ENCODE assay signal across 8 cellular contexts in genomic region chr22:20015971-20016733, GRCh38. TPM values are rescaled to one million over a fixed set of nuclear protein-coding genes. Genes with fewer than 3 reads are reported as not detected.
DNase-seq lines count a peak whose midpoint lies in the region; ATAC-seq, FAIRE-seq and TF ChIP-seq lines count a peak whose summit lies in the region.

No MANE protein-coding gene starts in this region.

- intact Hi-C loops in CD8-positive, alpha-beta T cell (cut with DNase I, micrococcal nuclease) = loop anchor here (1.0 kb wide), 3 partner anchors 64 to 115 kb away; partner anchors contain the start of genes TRMT2A (in 2 of the 2), DGCR8 (in 1 of the 2) and ZDHHC8 (in 1 of the 2)

- no peaks in the 10 kb centered on the region for H3K27me3 ChIP-seq in CD8-positive, alpha-beta T cell (ENCODE audit: insufficient read depth, low read length)
- no peaks in the 10 kb centered on the region for H3K27me3 ChIP-seq in small intestine (ENCODE audit: control insufficient read depth in 2 of 2, insufficient read depth in 2 of 2, low read length in 2 of 2)

- CTCF ChIA-PET in CD8-positive, alpha-beta T cell (lab: Charles Lee) = interaction anchor here (1.1 to 4.1 kb wide), 5 partner anchors 43 to 458 kb away, joined by 3 to 28 read pairs (median 4); no protein-coding TSS in a partner anchor

- H3K36me3 ChIP-seq in CD8-positive, alpha-beta T cell (ENCODE audit: insufficient read depth, low read length) = no peaks in the 10 kb centered on the region
- H3K36me3 ChIP-seq in small intestine (ENCODE audit: control insufficient read depth in 2 of 2, insufficient read depth in 2 of 2, low read length in 2 of 2) = no peaks in the 10 kb centered on the region

- no peak overlapping the region for H3K27ac Mint-ChIP-seq in CD8-positive, alpha-beta T cell
- H3K27ac Mint-ChIP-seq in IgD-negative memory B cell = peak overlapping the region in 1 of 3 donors; percentile 75
- no peak overlapping the region for H3K27ac Mint-ChIP-seq in activated T-cell treated with anti-CD3 and anti-CD28 coated beads, Interleukin-2, amount 50 U/mL, for 72 hours

- peak in 2 of 7 experiments; percentile 27 to 30 for DNase-seq in CD8-positive, alpha-beta T cell
- DNase-seq in activated T-cell treated with anti-CD3 and anti-CD28 coated beads, Interleukin-2, amount 50 U/mL, for 72 hours = peak; percentile 48 to 55
- DNase-seq in small intestine = no peak
- no peak for DNase-seq in NCI-H2196 (lab: John Stamatoyannopoulos, UW; ENCODE audit: unreplicated experiment)
- no peak for DNase-seq in NCI-H2081 (lab: John Stamatoyannopoulos, UW)

- H3K9me3 Mint-ChIP-seq in CD8-positive, alpha-beta T cell = no peaks in the 10 kb centered on the region
- no peaks in the 10 kb centered on the region for H3K9me3 Mint-ChIP-seq in IgD-negative memory B cell
- no peaks in the 10 kb centered on the region for H3K9me3 Mint-ChIP-seq in activated T-cell treated with anti-CD3 and anti-CD28 coated beads, Interleukin-2, amount 50 U/mL, for 72 hours

- peaks cover 22% of the 10 kb centered on the region for H3K4me1 Mint-ChIP-seq in CD8-positive, alpha-beta T cell (ENCODE audit: low read depth)
- peaks cover 0 to 7% (median 7%) of the 10 kb centered on the region in 3 donors for H3K4me1 Mint-ChIP-seq in IgD-negative memory B cell
- H3K4me1 Mint-ChIP-seq in activated T-cell treated with anti-CD3 and anti-CD28 coated beads, Interleukin-2, amount 50 U/mL, for 72 hours (ENCODE audit: low read depth) = peaks cover 15% of the 10 kb centered on the region

- POLR2A ChIA-PET in CD8-positive, alpha-beta T cell (lab: Charles Lee) = interaction anchor here (1.2 kb wide), 1 partner anchor 101 kb away, joined by 4 read pairs; the partner anchor contains the start of gene TRMT2A

- no peak for TF ChIP-seq CTCF in CD8-positive, alpha-beta T cell (IDR thresholded peaks at IDR 0.05)

- peak overlapping the region; percentile 79 for H3K4me3 ChIP-seq in CD8-positive, alpha-beta T cell (ENCODE audit: low read depth, low read length)
- H3K4me3 ChIP-seq in iPS-11a (ENCODE audit: low read depth, low read length) (peak overlapping the region; percentile 58), small intestine (ENCODE audit: low read depth in 1 of 2, low read length in 2 of 2) (peak overlapping the region; percentile 68 to 71)

- H3K4me3 Mint-ChIP-seq in CD8-positive, alpha-beta T cell = no peak overlapping the region
- peak overlapping the region in 3 of 4 donors; percentile 57 to 91 (median 67) for H3K4me3 Mint-ChIP-seq in IgD-negative memory B cell
- peak overlapping the region; percentile 32 to 39 for H3K4me3 Mint-ChIP-seq in activated T-cell treated with anti-CD3 and anti-CD28 coated beads, Interleukin-2, amount 50 U/mL, for 72 hours

- no peaks in the 10 kb centered on the region for H3K27me3 Mint-ChIP-seq in CD8-positive, alpha-beta T cell (ENCODE audit: low read depth)
- no peaks in the 10 kb centered on the region for H3K27me3 Mint-ChIP-seq in IgD-negative memory B cell
- peaks cover 25% of the 10 kb centered on the region for H3K27me3 Mint-ChIP-seq in activated T-cell treated with anti-CD3 and anti-CD28 coated beads, Interleukin-2, amount 50 U/mL, for 72 hours (ENCODE audit: low read depth)

- no peak overlapping the region for H3K27ac ChIP-seq in CD8-positive, alpha-beta T cell (ENCODE audit: low read depth, low read length)
- no peak overlapping the region for H3K27ac ChIP-seq in small intestine (ENCODE audit: low read depth in 1 of 2, low read length in 1 of 2)

- H3K4me1 ChIP-seq in CD8-positive, alpha-beta T cell (ENCODE audit: insufficient read depth, low read length) = peaks cover 15% of the 10 kb centered on the region
- H3K4me1 ChIP-seq in small intestine (ENCODE audit: control insufficient read depth in 2 of 2, insufficient read depth in 1 of 2, low read depth in 1 of 2, low read length in 1 of 2) = peaks cover 0 to 5% of the 10 kb centered on the region in 2 donors

- 0 to 2% (median 0%) methylated on average over 66 to 101 of the region's 101 CpGs for whole genome bisulfite sequencing in small intestine, 3 donors

- ATAC-seq in CD8-positive, alpha-beta T cell = no peak
- peak; percentile 16 for ATAC-seq in activated T-cell treated with anti-CD3 and anti-CD28 coated beads, Interleukin-2, amount 50 U/mL, for 72 hours (replicated peaks in 1 of 2)
- ATAC-seq in GM21737 (IDR thresholded peaks at IDR 0.05; ENCODE audit: unreplicated experiment) = no peak

- H3K36me3 Mint-ChIP-seq in CD8-positive, alpha-beta T cell = peaks cover under 1% of the 10 kb centered on the region
- H3K36me3 Mint-ChIP-seq in IgD-negative memory B cell = no peaks in the 10 kb centered on the region
- H3K36me3 Mint-ChIP-seq in activated T-cell treated with anti-CD3 and anti-CD28 coated beads, Interleukin-2, amount 50 U/mL, for 72 hours (ENCODE audit: insufficient read depth in 2 of 2) = no peaks in the 10 kb centered on the region

- no peaks in the 10 kb centered on the region for H3K9me3 ChIP-seq in CD8-positive, alpha-beta T cell (ENCODE audit: low read length)
- no peaks in the 10 kb centered on the region for H3K9me3 ChIP-seq in small intestine (ENCODE audit: control insufficient read depth, low read depth)

- no peak for FAIRE-seq in small intestine (lab: Jason Lieb, UNC)

RNA-seq across cellular contexts. Expression of gene ARVCF, which starts 0.5 kb away (rescaled TPM):
- 1 to 10 TPM; 1.1 to 2.3 TPM for total RNA-seq in CD8-positive, alpha-beta T cell
- polyA plus RNA-seq in IgD-negative memory B cell = 0.16 TPM
- total RNA-seq in activated T-cell treated with anti-CD3 and anti-CD28 coated beads, Interleukin-2, amount 50 U/mL, for 72 hours = 1 to 10 TPM; 1.7 to 5.5 TPM
- 10 to 100 TPM in 1 of 3 donors, 1 to 10 TPM in 2; 2.2 to 11.7 (median 2.9) TPM for polyA plus RNA-seq in small intestine

RNA-seq across cellular contexts. Expression of gene TANGO2, which starts 4.8 kb away (rescaled TPM):
- 10 to 100 TPM in 1 of 2 experiments, 1 to 10 TPM in 1; 9.2 to 11.4 TPM for total RNA-seq in CD8-positive, alpha-beta T cell
- 44.5 TPM for polyA plus RNA-seq in IgD-negative memory B cell
- 10 to 100 TPM; 35.5 to 43.0 TPM for total RNA-seq in activated T-cell treated with anti-CD3 and anti-CD28 coated beads, Interleukin-2, amount 50 U/mL, for 72 hours
- polyA plus RNA-seq in small intestine = 10 to 100 TPM; 19.0 to 23.3 (median 22.7) TPM

Comparison
In these comparisons a context has a peak if more than half of its experiments do, and no peak if none do; other contexts are left out.
1. ATAC-seq: peak in activated T-cell treated with anti-CD3 and anti-CD28 coated beads, Interleukin-2, amount 50 U/mL, for 72 hours (2 of 2); none in CD8-positive, alpha-beta T cell (single experiment) and GM21737 (single experiment).
2. DNase-seq: peak in activated T-cell treated with anti-CD3 and anti-CD28 coated beads, Interleukin-2, amount 50 U/mL, for 72 hours (2 of 2); none in small intestine (single experiment), NCI-H2196 (single experiment) and NCI-H2081 (0 of 2).
3. Peak in every context shown above with its lines, with median percentiles within 50 percentile points of each other: H3K4me3 ChIP-seq.